In the genomic region with DNA sequence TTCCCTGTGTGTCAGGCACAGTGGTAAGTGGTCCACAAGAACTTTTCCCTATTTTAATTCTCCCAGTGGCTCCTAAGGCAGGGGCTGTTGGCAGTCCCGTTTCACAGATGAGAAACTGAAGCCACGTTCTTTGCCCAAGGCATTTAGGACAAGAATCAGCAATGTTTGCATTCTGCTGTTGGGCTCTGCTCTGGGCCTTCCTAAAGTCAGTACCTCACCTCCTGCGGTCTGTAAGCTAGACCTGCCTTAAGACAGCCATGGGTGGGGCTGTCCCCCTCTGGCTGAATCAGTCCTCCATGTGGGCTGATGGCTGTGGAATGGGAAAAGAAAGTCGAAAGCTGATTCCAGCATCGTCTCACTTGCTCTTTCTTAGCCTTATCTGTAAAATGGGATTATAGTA, we compare ENCODE assay signal across 17 cellular contexts.
DNase-seq lines count a peak whose midpoint lies in the region; ATAC-seq and TF ChIP-seq lines count a peak whose summit lies in the region.
"Had no signal": no experiment of that assay in that cellular context is flagged by ENCODE, and none has a peak within 500 bp of the region (broad histone marks: within the 10 kb centered on the region; RNA-seq: fewer than 3 reads in every experiment).

No MANE protein-coding gene starts in this region.

- H3K27ac ChIP-seq in GM23338 (ENCODE audit: low read depth): no peak overlapping the region
- no peak overlapping the region for H3K27ac ChIP-seq in trophoblast cell (ENCODE audit: low read depth, low read length)
- no peak overlapping the region for H3K27ac ChIP-seq in neuronal stem cell (replicated peaks; ENCODE audit: low read length)
- H3K27ac ChIP-seq: 22Rv1; A549; BLaER1 treated with 17β-estradiol and CSF1 and Interleukin-3, amounts not matched to agents 10 nM and 100 nM had no signal

- H4K8ac ChIP-seq in trophoblast cell (ENCODE audit: low read depth, low read length) (no peak overlapping the region), neuronal stem cell (ENCODE audit: low read depth, low read length) (no peak overlapping the region)

- H3K4me1 Mint-ChIP-seq in GM23338: peaks cover 41% of the 10 kb centered on the region
- H3K4me1 Mint-ChIP-seq in activated T-helper 17 cell treated with anti-CD3 and anti-CD28 coated beads, Interleukin-2, amount 50 U/mL, for 72 hours: peaks cover 17% of the 10 kb centered on the region
- H3K4me1 Mint-ChIP-seq: B cell had no signal

- no peak overlapping the region for H2BK15ac ChIP-seq in neuronal stem cell (ENCODE audit: low read length)

- no CpG with 5 or more reads among the region's 5 CpGs for WGBS in trophoblast cell (ENCODE audit: extremely low coverage, insufficient coverage, insufficient read length)
- no CpG with 5 or more reads among the region's 5 CpGs for WGBS in neuronal stem cell (ENCODE audit: extremely low coverage in 2 of 2, insufficient read length in 2 of 2, insufficient replicate concordance in 1 of 2), 2 donors

- no peak overlapping the region for H3K14ac ChIP-seq in trophoblast cell (ENCODE audit: low read length)
- no peak overlapping the region for H3K14ac ChIP-seq in neuronal stem cell (ENCODE audit: low read length)

- H3K79me1 ChIP-seq in trophoblast cell (ENCODE audit: low read length) (no peaks in the 10 kb centered on the region), neuronal stem cell (ENCODE audit: low read depth, low read length) (no peaks in the 10 kb centered on the region)

- H3K4me1 ChIP-seq in GM23338 (ENCODE audit: insufficient read depth): peaks cover 30% of the 10 kb centered on the region
- H3K4me1 ChIP-seq in trophoblast cell (ENCODE audit: control insufficient read depth in 1 of 2, insufficient read depth in 2 of 2, low read length in 2 of 2): peaks cover 0 to 9% of the 10 kb centered on the region in 2 experiments
- peaks cover 14 to 25% of the 10 kb centered on the region in 2 donors for H3K4me1 ChIP-seq in neuronal stem cell (ENCODE audit: control insufficient read depth in 2 of 2, insufficient read depth in 1 of 2, low read depth in 1 of 2, low read length in 2 of 2)
- H3K4me1 ChIP-seq: A549 had no signal

- H4K20me1 ChIP-seq in GM23338 (replicated peaks; ENCODE audit: insufficient read depth): no peaks in the 10 kb centered on the region
- H4K20me1 ChIP-seq: BLaER1 treated with 17β-estradiol and CSF1 and Interleukin-3, amounts not matched to agents 10 nM and 100 nM had no signal

- no peak overlapping the region for H3K18ac ChIP-seq in trophoblast cell (ENCODE audit: low read length)
- no peak overlapping the region for H3K18ac ChIP-seq in neuronal stem cell (ENCODE audit: low read length)

- H3K23ac ChIP-seq in trophoblast cell (ENCODE audit: low read length) (no peak overlapping the region), neuronal stem cell (ENCODE audit: low read depth, low read length, poor library complexity) (no peak overlapping the region)

- H3K27me3 ChIP-seq in GM23338 (ENCODE audit: insufficient read depth) (no peaks in the 10 kb centered on the region), trophoblast cell (ENCODE audit: insufficient read depth, low read length) (no peaks in the 10 kb centered on the region), neuronal stem cell (ENCODE audit: control insufficient read depth in 3 of 3, insufficient read depth in 3 of 3, low read depth in 1 of 3, low read length in 3 of 3) (peaks cover 0 to 46% (median 20%) of the 10 kb centered on the region in 3 experiments)
- H3K27me3 ChIP-seq: BLaER1 treated with 17β-estradiol and CSF1 and Interleukin-3, amounts not matched to agents 10 nM and 100 nM had no signal

- no peaks in the 10 kb centered on the region for H3K9me3 Mint-ChIP-seq in GM23338
- H3K9me3 Mint-ChIP-seq in activated T-helper 17 cell treated with anti-CD3 and anti-CD28 coated beads, Interleukin-2, amount 50 U/mL, for 72 hours: no peaks in the 10 kb centered on the region

- H2BK12ac ChIP-seq in trophoblast cell (ENCODE audit: low read length) (no peak overlapping the region), neuronal stem cell (ENCODE audit: low read length) (no peak overlapping the region)

- no peaks in the 10 kb centered on the region for H3K79me2 ChIP-seq in GM23338 (replicated peaks; ENCODE audit: insufficient read depth)
- H3K79me2 ChIP-seq in trophoblast cell (ENCODE audit: control insufficient read depth, insufficient read depth, low read length, poor library complexity): no peaks in the 10 kb centered on the region

- H3K9me2 ChIP-seq in GM23338 (ENCODE audit: insufficient read depth): peaks cover 10% of the 10 kb centered on the region; the same call in 1 of the 2 replicates

- no peaks in the 10 kb centered on the region for H3K36me3 Mint-ChIP-seq in GM23338 (ENCODE audit: low read depth)
- no peaks in the 10 kb centered on the region for H3K36me3 Mint-ChIP-seq in activated T-helper 17 cell treated with anti-CD3 and anti-CD28 coated beads, Interleukin-2, amount 50 U/mL, for 72 hours (ENCODE audit: low read depth)

- no peak for TF ChIP-seq CTCF in GM23338 (conservative IDR thresholded peaks at IDR 0.05; ENCODE audit: low read depth in 2 of 2)

- H3K4ac ChIP-seq in trophoblast cell (ENCODE audit: low read depth, low read length) (no peak overlapping the region), neuronal stem cell (ENCODE audit: low read length) (no peak overlapping the region)

- DNase-seq in AG08395 (ENCODE audit: low spot score) (peak; percentile 6), GM23338 (ENCODE audit: low spot score) (no peak), trophoblast cell (peak; percentile 66 to 71), neuronal stem cell (ENCODE audit: low spot score) (no peak)
- DNase-seq: Caco-2, GDM1, HCEC 1CT, HFFc6, IMR-90 had no signal

- H2AFZ ChIP-seq in GM23338 (0 out of 2 replicates have a peak overlapping the region, but pooled peaks have one; percentile 23), trophoblast cell (ENCODE audit: insufficient read depth, low read length, poor library complexity) (no peak overlapping the region), neuronal stem cell (ENCODE audit: low read length) (no peak overlapping the region)

- H3K27ac Mint-ChIP-seq in GM23338: no peak overlapping the region
- peak overlapping the region; percentile 67 for H3K27ac Mint-ChIP-seq in activated T-helper 17 cell treated with anti-CD3 and anti-CD28 coated beads, Interleukin-2, amount 50 U/mL, for 72 hours
- H3K27ac Mint-ChIP-seq: B cell, HFFc6 had no signal

- H2BK120ac ChIP-seq in trophoblast cell (ENCODE audit: insufficient read depth, low read length, poor library complexity) (no peak overlapping the region), neuronal stem cell (ENCODE audit: low read depth, low read length) (no peak overlapping the region)

- ATAC-seq in GM23338 (no peak), HG03159 (IDR thresholded peaks at IDR 0.05; ENCODE audit: unreplicated experiment) (no peak), GM18907 (IDR thresholded peaks at IDR 0.05; ENCODE audit: unreplicated experiment) (no peak)
- ATAC-seq in activated T-helper 17 cell treated with anti-CD3 and anti-CD28 coated beads, Interleukin-2, amount 50 U/mL, for 72 hours (replicated peaks): no peak
- ATAC-seq: A549, K562 had no signal

- H3K9me3 ChIP-seq in trophoblast cell (ENCODE audit: insufficient read depth, low read depth, low read length) (no peaks in the 10 kb centered on the region), neuronal stem cell (replicated peaks in 1 of 2; ENCODE audit: control insufficient read depth in 2 of 2, insufficient read depth in 1 of 2, low read depth in 1 of 2, low read length in 2 of 2) (peaks cover 0 to 3% of the 10 kb centered on the region in 2 donors)
- H3K9me3 ChIP-seq: A549; BLaER1 treated with 17β-estradiol and CSF1 and Interleukin-3, amounts not matched to agents 10 nM and 100 nM; Caco-2 had no signal

- H3K4me3 Mint-ChIP-seq in GM23338: no peak overlapping the region
- H3K4me3 Mint-ChIP-seq in activated T-helper 17 cell treated with anti-CD3 and anti-CD28 coated beads, Interleukin-2, amount 50 U/mL, for 72 hours: peak overlapping the region; percentile 48
- H3K4me3 Mint-ChIP-seq: B cell, HFFc6 had no signal

- no peak overlapping the region for H3K9ac ChIP-seq in trophoblast cell (ENCODE audit: low read length)
- no peak overlapping the region for H3K9ac ChIP-seq in neuronal stem cell (ENCODE audit: low read depth, low read length, poor library complexity)
- H3K9ac ChIP-seq: BLaER1 treated with 17β-estradiol and CSF1 and Interleukin-3, amounts not matched to agents 10 nM and 100 nM had no signal

- H2AK5ac ChIP-seq in trophoblast cell (ENCODE audit: low read length) (no peak overlapping the region), neuronal stem cell (ENCODE audit: low read depth, low read length) (no peak overlapping the region)

- no peak overlapping the region for H4K12ac ChIP-seq in trophoblast cell (ENCODE audit: low read depth, low read length)

- H2BK5ac ChIP-seq in trophoblast cell (ENCODE audit: low read depth, low read length, poor library complexity) (no peak overlapping the region), neuronal stem cell (ENCODE audit: low read length) (no peak overlapping the region)

- H3K36me3 ChIP-seq in GM23338 (ENCODE audit: insufficient read depth): no peaks in the 10 kb centered on the region
- H3K36me3 ChIP-seq in trophoblast cell (ENCODE audit: control insufficient read depth in 1 of 2, insufficient read depth in 2 of 2, low read length in 2 of 2): no peaks in the 10 kb centered on the region
- no peaks in the 10 kb centered on the region for H3K36me3 ChIP-seq in neuronal stem cell (replicated peaks in 1 of 2; ENCODE audit: control insufficient read depth in 2 of 2, insufficient read depth in 2 of 2, low read length in 2 of 2)
- H3K36me3 ChIP-seq: BLaER1 treated with 17β-estradiol and CSF1 and Interleukin-3, amounts not matched to agents 10 nM and 100 nM had no signal

- peaks cover 12% of the 10 kb centered on the region; the same call in 1 of the 2 replicates for H3F3A ChIP-seq in GM23338 (replicated peaks; ENCODE audit: low read depth)

- H4K91ac ChIP-seq in trophoblast cell (ENCODE audit: low read depth, low read length) (no peak overlapping the region), neuronal stem cell (ENCODE audit: low read depth, low read length, poor library complexity) (no peak overlapping the region)

- H3K4me3 ChIP-seq in GM23338: no peak overlapping the region
- no peak overlapping the region for H3K4me3 ChIP-seq in trophoblast cell (ENCODE audit: low read depth, low read length)
- H3K4me3 ChIP-seq in neuronal stem cell (ENCODE audit: low read length in 2 of 2): no peak overlapping the region
- H3K4me3 ChIP-seq: A549; BLaER1 treated with 17β-estradiol and CSF1 and Interleukin-3, amounts not matched to agents 10 nM and 100 nM; K562 had no signal

- H3K4me2 ChIP-seq in GM23338 (no peak overlapping the region), trophoblast cell (ENCODE audit: low read length) (no peak overlapping the region), neuronal stem cell (ENCODE audit: insufficient read depth, low read length, poor library complexity, severe bottlenecking) (no peak overlapping the region)
- H3K4me2 ChIP-seq: A549 had no signal

- H3K27me3 Mint-ChIP-seq in GM23338 (ENCODE audit: insufficient read depth, low read depth, poor library complexity): peaks cover 19% of the 10 kb centered on the region
- no peaks in the 10 kb centered on the region for H3K27me3 Mint-ChIP-seq in activated T-helper 17 cell treated with anti-CD3 and anti-CD28 coated beads, Interleukin-2, amount 50 U/mL, for 72 hours

Comparison
In these comparisons a context has a peak if more than half of its experiments do, and no peak if none do; other contexts are left out.
1. DNase-seq: peak in AG08395 (single experiment) and trophoblast cell (2 of 2); none in GM23338 (single experiment) and neuronal stem cell (single experiment).